Comparison of ENCODE assay signal across 23 cellular contexts in genomic region chr1:219577331-219577730, GRCh38. TPM values are rescaled to one million over a fixed set of nuclear protein-coding genes. Genes with fewer than 3 reads are reported as not detected.
"Had no signal": no experiment of that assay in that cellular context is flagged by ENCODE, and none has a peak within 500 bp of the region (broad histone marks: within the 10 kb centered on the region; RNA-seq: fewer than 3 reads in every experiment).

No MANE protein-coding gene starts in this region.

- H3K4me1 ChIP-seq: ascending aorta, tibial nerve, uterus had no signal

- H3K4me3 ChIP-seq: ascending aorta, tibial nerve, uterus had no signal

- DNase-seq: activated CD4-positive, alpha-beta T cell treated with anti-CD3 and anti-CD28 coated beads, Interleukin-2, amount 50 U/mL, for 48 hours; activated CD8-positive, alpha-beta memory T cell treated with anti-CD3 and anti-CD28 coated beads, Interleukin-2, amount 10 ng/mL, durations not matched to agents 7 days and 5 days; activated naive CD4-positive, alpha-beta T cell treated with anti-CD3 and anti-CD28 coated beads for 36 hours; activated T-cell treated with anti-CD3 and anti-CD28 coated beads, Interleukin-2, amount 50 U/mL, for 1 hour; effector memory CD8-positive, alpha-beta T cell; foreskin melanocyte; left ventricle myocardium superior; naive thymus-derived CD8-positive, alpha-beta T cell; nucleus accumbens; right cardiac atrium; small intestine; stimulated activated CD4-positive, alpha-beta T cell treated with anti-CD3 and anti-CD28 coated beads, Interleukin-4, amount 100 ng/mL, for 24 hours; stimulated activated naive CD4-positive, alpha-beta T cell; substantia nigra; uterus; WERI-Rb-1 had no signal

- H3K9me3 ChIP-seq: ascending aorta, tibial nerve, uterus had no signal

- ATAC-seq: activated CD8-positive, alpha-beta memory T cell treated with anti-CD3 and anti-CD28 coated beads, Interleukin-2, amount 10 ng/mL, durations not matched to agents 7 days and 5 days; effector memory CD8-positive, alpha-beta T cell; left ventricle myocardium superior; naive thymus-derived CD8-positive, alpha-beta T cell; right cardiac atrium had no signal

- H3K27me3 ChIP-seq: ascending aorta, tibial nerve, uterus had no signal

- H3K36me3 ChIP-seq: ascending aorta, tibial nerve, uterus, WERI-Rb-1 had no signal

- H3K27ac ChIP-seq: ascending aorta, epithelial cell of prostate, tibial nerve, uterus, WERI-Rb-1 had no signal

- FAIRE-seq: bronchial epithelial cell, small intestine had no signal

RNA-seq across cellular contexts. Expression of gene ZC3H11B, which starts 35.6 kb away (rescaled TPM):
- total RNA-seq: activated CD8-positive, alpha-beta memory T cell treated with anti-CD3 and anti-CD28 coated beads, Interleukin-2, amount 10 ng/mL, durations not matched to agents 7 days and 5 days; activated T-helper 2 cell treated with anti-CD3 and anti-CD28 coated beads, Interferon-gamma antibody, Interleukin-2, Interleukin-4, amounts not matched to agents 10 μg/mL and 5 μg/mL and 100 μg/mL, durations not matched to agents 14 hours and 24 hours and 36 hours; ascending aorta; bronchial epithelial cell; fibroblast of lung; posterior vena cava; right cardiac atrium had no signal
- polyA plus RNA-seq: naive thymus-derived CD8-positive, alpha-beta T cell; right cardiac atrium had no signal
